ENCODE assay signal across 1 cellular context in genomic region chr1:226541631-226542622, GRCh38.
TF ChIP-seq lines count a peak whose summit lies in the region.

No MANE protein-coding gene starts in this region.

TF ChIP-seq in SK-N-SH, 30 proteins besides CTCF, POLR2A, EP300 and RAD21 (continued from another document):
- TF ChIP-seq RXRA (IDR thresholded peaks at IDR 0.05; ENCODE audit: borderline replicate concordance, low read depth) = no peak
- TF ChIP-seq TAF1 (IDR thresholded peaks at IDR 0.05; ENCODE audit: borderline replicate concordance, low read depth, low read length) = no peak
- TF ChIP-seq FOSL2 (IDR thresholded peaks at IDR 0.05; ENCODE audit: borderline replicate concordance, low read depth) = no peak
- no peak for TF ChIP-seq GATA2 (CRISPR knock-in tag; IDR thresholded peaks at IDR 0.05)
- TF ChIP-seq ZBTB33 (IDR thresholded peaks at IDR 0.05; ENCODE audit: borderline replicate concordance, low read depth) = no peak
- TF ChIP-seq JUND (IDR thresholded peaks at IDR 0.05) = no peak
- TF ChIP-seq FOXM1 (IDR thresholded peaks at IDR 0.05; ENCODE audit: low read depth) = no peak
- no peak for TF ChIP-seq NFIC (IDR thresholded peaks at IDR 0.05; ENCODE audit: borderline replicate concordance)
